In the genomic region with DNA sequence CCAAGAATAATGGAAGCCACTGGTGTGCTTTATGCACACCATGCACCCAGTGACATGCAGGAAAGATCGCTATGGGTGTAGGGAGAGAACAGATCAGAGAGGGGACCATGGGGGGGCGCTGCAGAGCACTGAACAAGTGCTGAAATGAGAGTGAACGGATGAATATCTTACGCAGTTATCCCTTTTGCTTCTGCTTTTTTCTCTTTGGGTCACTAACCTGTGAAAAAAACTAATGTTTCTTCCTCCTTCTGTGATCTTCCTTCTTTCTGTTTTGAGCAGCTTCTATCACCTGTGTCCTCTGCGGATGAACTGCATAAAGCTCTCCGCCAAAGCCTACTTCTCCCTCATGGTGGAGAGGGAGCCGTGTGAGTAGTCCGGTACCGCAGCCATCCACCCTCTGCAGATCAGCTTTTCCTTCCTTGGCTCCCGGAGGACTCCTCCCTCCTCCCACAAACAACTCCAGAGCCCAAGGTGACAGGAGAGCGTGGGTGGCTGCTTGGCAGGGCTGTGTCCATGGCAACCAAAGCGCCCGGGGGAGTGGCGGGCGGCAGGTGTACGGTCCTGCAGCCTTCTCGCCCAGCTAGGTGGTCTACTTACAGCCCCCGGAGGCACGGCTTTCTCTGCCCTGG, we compare ENCODE assay signal across 8 cellular contexts.
A peak's percentile ranks its signal among the peaks of the same experiment; 100 is the strongest.
DNase-seq lines count a peak whose midpoint lies in the region; ATAC-seq and TF ChIP-seq lines count a peak whose summit lies in the region.

No MANE protein-coding gene starts in this region.

- no peak for TF ChIP-seq CTCF in thyroid gland (IDR thresholded peaks at IDR 0.05)

- H3K4me3 Mint-ChIP-seq in activated naive CD4-positive, alpha-beta T cell treated with anti-CD3 and anti-CD28 coated beads, Interleukin-2, amount 50 U/mL, for 24 hours: no peak overlapping the region

- peaks cover 0 to 5% of the 10 kb centered on the region in 2 donors for H3K4me1 ChIP-seq in thyroid gland

- H3K27me3 ChIP-seq in thyroid gland: no peaks in the 10 kb centered on the region

- ATAC-seq in esophagus mucosa (peak; percentile 49), HG03571 (IDR thresholded peaks at IDR 0.05; ENCODE audit: unreplicated experiment) (no peak), HG03280 (IDR thresholded peaks at IDR 0.05; ENCODE audit: unreplicated experiment) (no peak)

- H3K27me3 Mint-ChIP-seq in activated naive CD4-positive, alpha-beta T cell treated with anti-CD3 and anti-CD28 coated beads, Interleukin-2, amount 50 U/mL, for 24 hours: no peaks in the 10 kb centered on the region

- no peak overlapping the region for H3K27ac ChIP-seq in thyroid gland

- intact Hi-C loops in thyroid gland (cut with DNase I): loop anchor here (5.0 kb wide), 1 partner anchor 286 kb away; the partner anchor contains the start of gene CRYGS

- H3K36me3 ChIP-seq in thyroid gland: peaks cover 0 to 4% of the 10 kb centered on the region in 2 donors

- no peak overlapping the region for H3K4me3 ChIP-seq in thyroid gland (replicated peaks in 1 of 3)

- no peak for DNase-seq in activated naive CD4-positive, alpha-beta T cell treated with anti-CD3 and anti-CD28 coated beads, Interleukin-2, amount 50 U/mL, for 16 hours
- DNase-seq in NCI-H2227 (lab: John Stamatoyannopoulos, UW; ENCODE audit: unreplicated experiment): peak; percentile 36
- DNase-seq in thyroid gland: peak; percentile 56 to 58
- DNase-seq in activated CD4-positive, CD25-positive, alpha-beta regulatory T cell (lab: John Stamatoyannopoulos, UW): no peak

- H3K4me1 Mint-ChIP-seq in activated naive CD4-positive, alpha-beta T cell treated with anti-CD3 and anti-CD28 coated beads, Interleukin-2, amount 50 U/mL, for 24 hours: peaks cover 35% of the 10 kb centered on the region

- no peak for TF ChIP-seq POLR2A in thyroid gland (IDR thresholded peaks at IDR 0.05)

- WGBS in thyroid gland, 2 donors: 59 to 68% methylated on average over 19 of the region's 19 CpGs

- no peaks in the 10 kb centered on the region for H3K9me3 Mint-ChIP-seq in activated naive CD4-positive, alpha-beta T cell treated with anti-CD3 and anti-CD28 coated beads, Interleukin-2, amount 50 U/mL, for 24 hours

- H3K27ac Mint-ChIP-seq in activated naive CD4-positive, alpha-beta T cell treated with anti-CD3 and anti-CD28 coated beads, Interleukin-2, amount 50 U/mL, for 24 hours: peak overlapping the region; percentile 37

- H3K9me3 ChIP-seq in thyroid gland: no peaks in the 10 kb centered on the region

- H3K36me3 Mint-ChIP-seq in activated naive CD4-positive, alpha-beta T cell treated with anti-CD3 and anti-CD28 coated beads, Interleukin-2, amount 50 U/mL, for 24 hours: no peaks in the 10 kb centered on the region

Comparison
In these comparisons a context has a peak if more than half of its experiments do, and no peak if none do; other contexts are left out.
1. DNase-seq: peak in NCI-H2227 (single experiment) and thyroid gland (2 of 2); none in activated naive CD4-positive, alpha-beta T cell treated with anti-CD3 and anti-CD28 coated beads, Interleukin-2, amount 50 U/mL, for 16 hours (single experiment) and activated CD4-positive, CD25-positive, alpha-beta regulatory T cell (0 of 4).